In the genomic region with DNA sequence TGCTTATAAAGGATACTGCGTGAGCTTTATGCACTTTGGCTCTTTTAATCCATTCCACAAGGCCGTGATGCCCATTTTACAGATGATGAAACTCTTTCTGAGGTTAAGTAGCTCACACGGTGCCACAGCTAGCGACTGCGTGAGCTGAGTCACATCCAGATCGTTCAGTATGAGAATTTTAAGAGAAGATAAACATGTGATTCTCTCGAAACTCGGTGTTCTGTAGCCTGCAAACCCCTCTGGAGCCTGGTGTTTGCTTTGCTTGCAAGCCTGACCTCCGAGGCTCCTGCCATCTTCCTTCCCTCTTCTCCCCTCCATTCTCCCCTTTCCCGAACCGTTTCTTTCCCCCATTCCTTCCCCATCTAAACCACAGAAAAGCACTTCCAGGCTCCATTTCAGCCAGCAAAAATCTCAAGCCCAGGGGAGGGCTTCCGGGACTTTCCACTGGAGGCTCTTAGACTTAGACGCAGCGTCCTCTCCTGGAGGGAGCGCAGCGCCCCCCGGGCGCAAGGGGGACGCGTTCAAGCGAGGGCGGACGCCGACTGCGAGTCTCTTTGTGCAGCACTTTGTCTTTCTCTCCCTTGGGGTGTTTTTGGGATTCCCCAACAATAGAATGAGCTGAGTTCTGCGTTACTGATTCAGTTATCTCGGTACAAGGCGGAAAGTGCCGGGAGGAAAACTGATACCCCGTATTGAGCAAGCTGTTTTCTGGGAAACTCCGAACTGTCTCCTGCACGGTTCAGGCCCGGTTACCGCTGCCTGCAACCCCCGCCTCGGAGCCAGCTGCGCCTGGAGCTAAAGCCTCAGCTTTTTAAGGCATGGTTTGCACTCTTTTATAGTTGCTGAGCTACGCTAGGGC, we compare ENCODE assay signal across 1 cellular context.
A peak's percentile ranks its signal among the peaks of the same experiment; 100 is the strongest.
TF ChIP-seq lines count a peak whose summit lies in the region.

No MANE protein-coding gene starts in this region.

TF ChIP-seq in GM12878, 131 proteins besides CTCF, POLR2A, EP300 and RAD21 (continued from another document and continues in another):
- TF ChIP-seq, protein P1, sequence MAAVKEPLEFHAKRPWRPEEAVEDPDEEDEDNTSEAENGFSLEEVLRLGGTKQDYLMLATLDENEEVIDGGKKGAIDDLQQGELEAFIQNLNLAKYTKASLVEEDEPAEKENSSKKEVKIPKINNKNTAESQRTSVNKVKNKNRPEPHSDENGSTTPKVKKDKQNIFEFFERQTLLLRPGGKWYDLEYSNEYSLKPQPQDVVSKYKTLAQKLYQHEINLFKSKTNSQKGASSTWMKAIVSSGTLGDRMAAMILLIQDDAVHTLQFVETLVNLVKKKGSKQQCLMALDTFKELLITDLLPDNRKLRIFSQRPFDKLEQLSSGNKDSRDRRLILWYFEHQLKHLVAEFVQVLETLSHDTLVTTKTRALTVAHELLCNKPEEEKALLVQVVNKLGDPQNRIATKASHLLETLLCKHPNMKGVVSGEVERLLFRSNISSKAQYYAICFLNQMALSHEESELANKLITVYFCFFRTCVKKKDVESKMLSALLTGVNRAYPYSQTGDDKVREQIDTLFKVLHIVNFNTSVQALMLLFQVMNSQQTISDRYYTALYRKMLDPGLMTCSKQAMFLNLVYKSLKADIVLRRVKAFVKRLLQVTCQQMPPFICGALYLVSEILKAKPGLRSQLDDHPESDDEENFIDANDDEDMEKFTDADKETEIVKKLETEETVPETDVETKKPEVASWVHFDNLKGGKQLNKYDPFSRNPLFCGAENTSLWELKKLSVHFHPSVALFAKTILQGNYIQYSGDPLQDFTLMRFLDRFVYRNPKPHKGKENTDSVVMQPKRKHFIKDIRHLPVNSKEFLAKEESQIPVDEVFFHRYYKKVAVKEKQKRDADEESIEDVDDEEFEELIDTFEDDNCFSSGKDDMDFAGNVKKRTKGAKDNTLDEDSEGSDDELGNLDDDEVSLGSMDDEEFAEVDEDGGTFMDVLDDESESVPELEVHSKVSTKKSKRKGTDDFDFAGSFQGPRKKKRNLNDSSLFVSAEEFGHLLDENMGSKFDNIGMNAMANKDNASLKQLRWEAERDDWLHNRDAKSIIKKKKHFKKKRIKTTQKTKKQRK (IDR thresholded peaks at IDR 0.05; ENCODE audit: low read depth, low read length): no peak
- no peak for TF ChIP-seq SUZ12 (IDR thresholded peaks at IDR 0.05; ENCODE audit: unreplicated experiment)
- no peak for TF ChIP-seq HDAC2 (IDR thresholded peaks at IDR 0.05)
- TF ChIP-seq POLR2AphosphoS2 (IDR thresholded peaks at IDR 0.05; ENCODE audit: low read depth, low read length): no peak
- TF ChIP-seq, protein P2, sequence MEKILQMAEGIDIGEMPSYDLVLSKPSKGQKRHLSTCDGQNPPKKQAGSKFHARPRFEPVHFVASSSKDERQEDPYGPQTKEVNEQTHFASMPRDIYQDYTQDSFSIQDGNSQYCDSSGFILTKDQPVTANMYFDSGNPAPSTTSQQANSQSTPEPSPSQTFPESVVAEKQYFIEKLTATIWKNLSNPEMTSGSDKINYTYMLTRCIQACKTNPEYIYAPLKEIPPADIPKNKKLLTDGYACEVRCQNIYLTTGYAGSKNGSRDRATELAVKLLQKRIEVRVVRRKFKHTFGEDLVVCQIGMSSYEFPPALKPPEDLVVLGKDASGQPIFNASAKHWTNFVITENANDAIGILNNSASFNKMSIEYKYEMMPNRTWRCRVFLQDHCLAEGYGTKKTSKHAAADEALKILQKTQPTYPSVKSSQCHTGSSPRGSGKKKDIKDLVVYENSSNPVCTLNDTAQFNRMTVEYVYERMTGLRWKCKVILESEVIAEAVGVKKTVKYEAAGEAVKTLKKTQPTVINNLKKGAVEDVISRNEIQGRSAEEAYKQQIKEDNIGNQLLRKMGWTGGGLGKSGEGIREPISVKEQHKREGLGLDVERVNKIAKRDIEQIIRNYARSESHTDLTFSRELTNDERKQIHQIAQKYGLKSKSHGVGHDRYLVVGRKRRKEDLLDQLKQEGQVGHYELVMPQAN (conservative IDR thresholded peaks at IDR 0.05): no peak; the same call in 1 of the 2 replicates
- peak; percentile 55; the same call in 1 of the 2 replicates for TF ChIP-seq NFIC (IDR thresholded peaks at IDR 0.05; ENCODE audit: low read depth, low read length)
- TF ChIP-seq, protein P3, sequence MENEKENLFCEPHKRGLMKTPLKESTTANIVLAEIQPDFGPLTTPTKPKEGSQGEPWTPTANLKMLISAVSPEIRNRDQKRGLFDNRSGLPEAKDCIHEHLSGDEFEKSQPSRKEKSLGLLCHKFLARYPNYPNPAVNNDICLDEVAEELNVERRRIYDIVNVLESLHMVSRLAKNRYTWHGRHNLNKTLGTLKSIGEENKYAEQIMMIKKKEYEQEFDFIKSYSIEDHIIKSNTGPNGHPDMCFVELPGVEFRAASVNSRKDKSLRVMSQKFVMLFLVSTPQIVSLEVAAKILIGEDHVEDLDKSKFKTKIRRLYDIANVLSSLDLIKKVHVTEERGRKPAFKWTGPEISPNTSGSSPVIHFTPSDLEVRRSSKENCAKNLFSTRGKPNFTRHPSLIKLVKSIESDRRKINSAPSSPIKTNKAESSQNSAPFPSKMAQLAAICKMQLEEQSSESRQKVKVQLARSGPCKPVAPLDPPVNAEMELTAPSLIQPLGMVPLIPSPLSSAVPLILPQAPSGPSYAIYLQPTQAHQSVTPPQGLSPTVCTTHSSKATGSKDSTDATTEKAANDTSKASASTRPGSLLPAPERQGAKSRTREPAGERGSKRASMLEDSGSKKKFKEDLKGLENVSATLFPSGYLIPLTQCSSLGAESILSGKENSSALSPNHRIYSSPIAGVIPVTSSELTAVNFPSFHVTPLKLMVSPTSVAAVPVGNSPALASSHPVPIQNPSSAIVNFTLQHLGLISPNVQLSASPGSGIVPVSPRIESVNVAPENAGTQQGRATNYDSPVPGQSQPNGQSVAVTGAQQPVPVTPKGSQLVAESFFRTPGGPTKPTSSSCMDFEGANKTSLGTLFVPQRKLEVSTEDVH (IDR thresholded peaks at IDR 0.05; ENCODE audit: low read depth, partially characterized antibody): no peak
- TF ChIP-seq BACH1 (IDR thresholded peaks at IDR 0.05; ENCODE audit: borderline replicate concordance): no peak
- TF ChIP-seq KDM1A (IDR thresholded peaks at IDR 0.05; ENCODE audit: borderline replicate concordance): no peak
- TF ChIP-seq, protein P4, sequence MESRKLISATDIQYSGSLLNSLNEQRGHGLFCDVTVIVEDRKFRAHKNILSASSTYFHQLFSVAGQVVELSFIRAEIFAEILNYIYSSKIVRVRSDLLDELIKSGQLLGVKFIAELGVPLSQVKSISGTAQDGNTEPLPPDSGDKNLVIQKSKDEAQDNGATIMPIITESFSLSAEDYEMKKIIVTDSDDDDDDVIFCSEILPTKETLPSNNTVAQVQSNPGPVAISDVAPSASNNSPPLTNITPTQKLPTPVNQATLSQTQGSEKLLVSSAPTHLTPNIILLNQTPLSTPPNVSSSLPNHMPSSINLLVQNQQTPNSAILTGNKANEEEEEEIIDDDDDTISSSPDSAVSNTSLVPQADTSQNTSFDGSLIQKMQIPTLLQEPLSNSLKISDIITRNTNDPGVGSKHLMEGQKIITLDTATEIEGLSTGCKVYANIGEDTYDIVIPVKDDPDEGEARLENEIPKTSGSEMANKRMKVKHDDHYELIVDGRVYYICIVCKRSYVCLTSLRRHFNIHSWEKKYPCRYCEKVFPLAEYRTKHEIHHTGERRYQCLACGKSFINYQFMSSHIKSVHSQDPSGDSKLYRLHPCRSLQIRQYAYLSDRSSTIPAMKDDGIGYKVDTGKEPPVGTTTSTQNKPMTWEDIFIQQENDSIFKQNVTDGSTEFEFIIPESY (IDR thresholded peaks at IDR 0.05): no peak
- 0 out of 2 replicates have a peak, but pooled peaks have one; percentile 72 for TF ChIP-seq CBFB (IDR thresholded peaks at IDR 0.05; ENCODE audit: low read depth)
- TF ChIP-seq, protein P5, sequence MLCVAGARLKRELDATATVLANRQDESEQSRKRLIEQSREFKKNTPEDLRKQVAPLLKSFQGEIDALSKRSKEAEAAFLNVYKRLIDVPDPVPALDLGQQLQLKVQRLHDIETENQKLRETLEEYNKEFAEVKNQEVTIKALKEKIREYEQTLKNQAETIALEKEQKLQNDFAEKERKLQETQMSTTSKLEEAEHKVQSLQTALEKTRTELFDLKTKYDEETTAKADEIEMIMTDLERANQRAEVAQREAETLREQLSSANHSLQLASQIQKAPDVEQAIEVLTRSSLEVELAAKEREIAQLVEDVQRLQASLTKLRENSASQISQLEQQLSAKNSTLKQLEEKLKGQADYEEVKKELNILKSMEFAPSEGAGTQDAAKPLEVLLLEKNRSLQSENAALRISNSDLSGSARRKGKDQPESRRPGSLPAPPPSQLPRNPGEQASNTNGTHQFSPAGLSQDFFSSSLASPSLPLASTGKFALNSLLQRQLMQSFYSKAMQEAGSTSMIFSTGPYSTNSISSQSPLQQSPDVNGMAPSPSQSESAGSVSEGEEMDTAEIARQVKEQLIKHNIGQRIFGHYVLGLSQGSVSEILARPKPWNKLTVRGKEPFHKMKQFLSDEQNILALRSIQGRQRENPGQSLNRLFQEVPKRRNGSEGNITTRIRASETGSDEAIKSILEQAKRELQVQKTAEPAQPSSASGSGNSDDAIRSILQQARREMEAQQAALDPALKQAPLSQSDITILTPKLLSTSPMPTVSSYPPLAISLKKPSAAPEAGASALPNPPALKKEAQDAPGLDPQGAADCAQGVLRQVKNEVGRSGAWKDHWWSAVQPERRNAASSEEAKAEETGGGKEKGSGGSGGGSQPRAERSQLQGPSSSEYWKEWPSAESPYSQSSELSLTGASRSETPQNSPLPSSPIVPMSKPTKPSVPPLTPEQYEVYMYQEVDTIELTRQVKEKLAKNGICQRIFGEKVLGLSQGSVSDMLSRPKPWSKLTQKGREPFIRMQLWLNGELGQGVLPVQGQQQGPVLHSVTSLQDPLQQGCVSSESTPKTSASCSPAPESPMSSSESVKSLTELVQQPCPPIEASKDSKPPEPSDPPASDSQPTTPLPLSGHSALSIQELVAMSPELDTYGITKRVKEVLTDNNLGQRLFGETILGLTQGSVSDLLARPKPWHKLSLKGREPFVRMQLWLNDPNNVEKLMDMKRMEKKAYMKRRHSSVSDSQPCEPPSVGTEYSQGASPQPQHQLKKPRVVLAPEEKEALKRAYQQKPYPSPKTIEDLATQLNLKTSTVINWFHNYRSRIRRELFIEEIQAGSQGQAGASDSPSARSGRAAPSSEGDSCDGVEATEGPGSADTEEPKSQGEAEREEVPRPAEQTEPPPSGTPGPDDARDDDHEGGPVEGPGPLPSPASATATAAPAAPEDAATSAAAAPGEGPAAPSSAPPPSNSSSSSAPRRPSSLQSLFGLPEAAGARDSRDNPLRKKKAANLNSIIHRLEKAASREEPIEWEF (IDR thresholded peaks at IDR 0.05; ENCODE audit: insufficient replicate concordance, low read depth, low read length): peak; percentile 24
- 0 out of 2 replicates have a peak, but pooled peaks have one; percentile 9 for TF ChIP-seq BCL11A (IDR thresholded peaks at IDR 0.05; ENCODE audit: low read depth, low read length)
- no peak for TF ChIP-seq ZNF384 (IDR thresholded peaks at IDR 0.05; ENCODE audit: borderline replicate concordance, low read depth, low read length)
- TF ChIP-seq CBX5 (IDR thresholded peaks at IDR 0.05; ENCODE audit: low read depth): peak; percentile 13; the same call in 1 of the 2 replicates
- TF ChIP-seq HDAC6 (IDR thresholded peaks at IDR 0.05; ENCODE audit: unreplicated experiment): no peak
- no peak for TF ChIP-seq GABPA (IDR thresholded peaks at IDR 0.05; ENCODE audit: low read depth)
- no peak for TF ChIP-seq ZNF622 (IDR thresholded peaks at IDR 0.05)
- peak; percentile 93 for TF ChIP-seq HDGF (IDR thresholded peaks at IDR 0.05)
- TF ChIP-seq SIX5 (IDR thresholded peaks at IDR 0.05; ENCODE audit: low read depth, low read length, severe bottlenecking): no peak
- TF ChIP-seq, protein P6, sequence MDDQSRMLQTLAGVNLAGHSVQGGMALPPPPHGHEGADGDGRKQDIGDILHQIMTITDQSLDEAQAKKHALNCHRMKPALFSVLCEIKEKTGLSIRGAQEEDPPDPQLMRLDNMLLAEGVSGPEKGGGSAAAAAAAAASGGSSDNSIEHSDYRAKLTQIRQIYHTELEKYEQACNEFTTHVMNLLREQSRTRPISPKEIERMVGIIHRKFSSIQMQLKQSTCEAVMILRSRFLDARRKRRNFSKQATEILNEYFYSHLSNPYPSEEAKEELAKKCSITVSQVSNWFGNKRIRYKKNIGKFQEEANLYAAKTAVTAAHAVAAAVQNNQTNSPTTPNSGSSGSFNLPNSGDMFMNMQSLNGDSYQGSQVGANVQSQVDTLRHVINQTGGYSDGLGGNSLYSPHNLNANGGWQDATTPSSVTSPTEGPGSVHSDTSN (IDR thresholded peaks at IDR 0.05; ENCODE audit: insufficient replicate concordance, low read depth, low read length): no peak
- TF ChIP-seq MEF2A (IDR thresholded peaks at IDR 0.05; ENCODE audit: insufficient read depth, low read depth, low read length): peak; percentile 51
- TF ChIP-seq, protein P7, sequence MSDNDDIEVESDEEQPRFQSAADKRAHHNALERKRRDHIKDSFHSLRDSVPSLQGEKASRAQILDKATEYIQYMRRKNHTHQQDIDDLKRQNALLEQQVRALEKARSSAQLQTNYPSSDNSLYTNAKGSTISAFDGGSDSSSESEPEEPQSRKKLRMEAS (IDR thresholded peaks at IDR 0.05; ENCODE audit: low read depth, low read length): 0 out of 2 replicates have a peak, but pooled peaks have one; percentile 35
- peak; percentile 47; the same call in 1 of the 2 replicates for TF ChIP-seq SMC3 (IDR thresholded peaks at IDR 0.05; ENCODE audit: borderline replicate concordance, low read length)
- TF ChIP-seq IKZF1 (conservative IDR thresholded peaks at IDR 0.05): peak; percentile 81
- no peak for TF ChIP-seq STAT3 (IDR thresholded peaks at IDR 0.05; ENCODE audit: low read depth, low read length)
- peak; percentile 12; the same call in 1 of the 3 replicates for TF ChIP-seq POU2F2 (IDR thresholded peaks at IDR 0.05; ENCODE audit: borderline replicate concordance, low read depth, low read length)
- no peak; a peak in 1 of 4 replicates for TF ChIP-seq CEBPB (IDR thresholded peaks at IDR 0.05; ENCODE audit: borderline replicate concordance in 1 of 2, low read depth in 2 of 2, low read length in 2 of 2)
- TF ChIP-seq MTA3 (IDR thresholded peaks at IDR 0.05; ENCODE audit: borderline replicate concordance, low read length): no peak
- TF ChIP-seq NR2F1 (conservative IDR thresholded peaks at IDR 0.05): 0 out of 2 replicates have a peak, but pooled peaks have one; percentile 17
- TF ChIP-seq NRF1 (conservative IDR thresholded peaks at IDR 0.05; ENCODE audit: low read depth, low read length): no peak
- peak; percentile 11 for TF ChIP-seq CREM (IDR thresholded peaks at IDR 0.05; ENCODE audit: low read depth)
- no peak for TF ChIP-seq CHD4 (IDR thresholded peaks at IDR 0.05)
- TF ChIP-seq, protein P8, sequence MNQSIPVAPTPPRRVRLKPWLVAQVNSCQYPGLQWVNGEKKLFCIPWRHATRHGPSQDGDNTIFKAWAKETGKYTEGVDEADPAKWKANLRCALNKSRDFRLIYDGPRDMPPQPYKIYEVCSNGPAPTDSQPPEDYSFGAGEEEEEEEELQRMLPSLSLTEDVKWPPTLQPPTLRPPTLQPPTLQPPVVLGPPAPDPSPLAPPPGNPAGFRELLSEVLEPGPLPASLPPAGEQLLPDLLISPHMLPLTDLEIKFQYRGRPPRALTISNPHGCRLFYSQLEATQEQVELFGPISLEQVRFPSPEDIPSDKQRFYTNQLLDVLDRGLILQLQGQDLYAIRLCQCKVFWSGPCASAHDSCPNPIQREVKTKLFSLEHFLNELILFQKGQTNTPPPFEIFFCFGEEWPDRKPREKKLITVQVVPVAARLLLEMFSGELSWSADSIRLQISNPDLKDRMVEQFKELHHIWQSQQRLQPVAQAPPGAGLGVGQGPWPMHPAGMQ (IDR thresholded peaks at IDR 0.05; ENCODE audit: borderline replicate concordance): no peak
- TF ChIP-seq STAT1 (conservative IDR thresholded peaks at IDR 0.05): no peak
